ENCODE assay signal across 8 cellular contexts in the genomic region with DNA sequence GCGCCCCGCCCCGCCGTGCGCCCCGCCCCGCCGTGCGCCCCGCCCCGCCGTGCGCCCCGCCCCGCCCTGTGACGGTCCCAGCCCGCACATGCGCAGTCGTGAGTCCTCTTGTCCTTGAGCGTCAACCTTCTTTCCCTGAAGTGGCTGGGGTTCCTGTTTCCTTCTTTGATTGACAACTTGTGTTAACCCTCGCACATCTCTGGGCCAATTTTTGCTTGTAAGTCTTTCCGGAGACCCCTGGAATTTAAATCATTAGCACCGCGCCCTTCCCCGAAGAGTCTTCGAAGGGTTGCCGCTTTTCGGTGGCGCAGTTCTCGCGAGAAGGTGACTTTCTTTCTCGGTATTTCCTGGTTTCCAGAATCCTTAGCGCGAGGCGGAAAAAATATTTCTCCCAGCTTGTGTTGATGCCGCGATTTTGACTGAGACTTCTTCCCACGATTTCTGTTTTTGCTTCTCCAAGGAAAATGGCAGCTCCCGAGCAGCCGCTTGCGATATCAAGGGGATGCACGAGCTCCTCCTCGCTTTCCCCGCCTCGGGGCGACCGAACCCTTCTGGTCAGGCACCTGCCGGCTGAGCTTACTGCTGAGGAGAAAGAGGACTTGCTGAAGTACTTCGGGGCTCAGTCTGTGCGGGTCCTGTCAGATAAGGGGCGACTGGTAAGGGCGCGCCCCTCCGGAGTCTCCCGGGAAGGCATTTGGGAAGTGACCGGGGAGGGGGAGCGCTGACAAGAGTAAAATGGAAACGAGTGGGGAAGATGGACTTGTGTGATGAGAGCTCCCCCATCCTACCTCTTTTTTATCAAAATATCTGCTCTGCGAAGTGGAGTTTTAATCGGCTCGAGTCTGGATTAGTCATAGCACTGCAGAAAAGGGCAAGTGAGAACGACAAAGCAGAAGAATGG. TPM values are rescaled to one million over a fixed set of nuclear protein-coding genes. Genes with fewer than 3 reads are reported as not detected.
DNase-seq lines count a peak whose midpoint lies in the region; ATAC-seq, FAIRE-seq and TF ChIP-seq lines count a peak whose summit lies in the region.

A gene with protein sequence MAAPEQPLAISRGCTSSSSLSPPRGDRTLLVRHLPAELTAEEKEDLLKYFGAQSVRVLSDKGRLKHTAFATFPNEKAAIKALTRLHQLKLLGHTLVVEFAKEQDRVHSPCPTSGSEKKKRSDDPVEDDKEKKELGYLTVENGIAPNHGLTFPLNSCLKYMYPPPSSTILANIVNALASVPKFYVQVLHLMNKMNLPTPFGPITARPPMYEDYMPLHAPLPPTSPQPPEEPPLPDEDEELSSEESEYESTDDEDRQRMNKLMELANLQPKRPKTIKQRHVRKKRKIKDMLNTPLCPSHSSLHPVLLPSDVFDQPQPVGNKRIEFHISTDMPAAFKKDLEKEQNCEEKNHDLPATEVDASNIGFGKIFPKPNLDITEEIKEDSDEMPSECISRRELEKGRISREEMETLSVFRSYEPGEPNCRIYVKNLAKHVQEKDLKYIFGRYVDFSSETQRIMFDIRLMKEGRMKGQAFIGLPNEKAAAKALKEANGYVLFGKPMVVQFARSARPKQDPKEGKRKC (plus strand): TSS at position 93 of the 901 bp plus-strand sequence. CDS start 372 bp downstream, at position 465.

- H3K36me3 Mint-ChIP-seq in activated CD8-positive, alpha-beta memory T cell treated with anti-CD3 and anti-CD28 coated beads, Interleukin-2, amount 10 ng/mL, durations not matched to agents 7 days and 5 days: peaks cover 27% of the 10 kb centered on the region
- H3K36me3 Mint-ChIP-seq in endodermal cell (ENCODE audit: low read depth): peaks cover 9% of the 10 kb centered on the region

- H3K4me1 Mint-ChIP-seq in activated CD8-positive, alpha-beta memory T cell treated with anti-CD3 and anti-CD28 coated beads, Interleukin-2, amount 10 ng/mL, durations not matched to agents 7 days and 5 days: peaks cover 39% of the 10 kb centered on the region
- H3K4me1 Mint-ChIP-seq in endodermal cell: peaks cover 13% of the 10 kb centered on the region

- CTCF ChIA-PET in activated CD8-positive, alpha-beta memory T cell treated with anti-CD3 and anti-CD28 coated beads, Interleukin-2, amount 10 ng/mL, durations not matched to agents 7 days and 5 days (lab: Charles Lee): interaction anchor here (1.0 to 1.6 kb wide), 3 partner anchors 9 to 21 kb away, joined by 3 to 6 read pairs (median 3); no protein-coding TSS in a partner anchor

- H3K4me1 ChIP-seq in endodermal cell (ENCODE audit: control insufficient read depth, insufficient read depth, low read length): no peaks in the 10 kb centered on the region

- peak within 1 kb of the TSS; percentile 99 for H3K4me3 Mint-ChIP-seq in activated CD8-positive, alpha-beta memory T cell treated with anti-CD3 and anti-CD28 coated beads, Interleukin-2, amount 10 ng/mL, durations not matched to agents 7 days and 5 days
- peak within 1 kb of the TSS; percentile 92 for H3K4me3 Mint-ChIP-seq in endodermal cell

- FAIRE-seq in HTR-8/SVneo (lab: Jason Lieb, UNC): no peak

- H3K4me3 ChIP-seq in endodermal cell (ENCODE audit: low read length): peak within 1 kb of the TSS; percentile 91

- peaks cover 4% of the 10 kb centered on the region for H3K27me3 Mint-ChIP-seq in activated CD8-positive, alpha-beta memory T cell treated with anti-CD3 and anti-CD28 coated beads, Interleukin-2, amount 10 ng/mL, durations not matched to agents 7 days and 5 days
- no peaks in the 10 kb centered on the region for H3K27me3 Mint-ChIP-seq in endodermal cell (ENCODE audit: insufficient read depth)

- no peak for TF ChIP-seq CTCF in endodermal cell (conservative IDR thresholded peaks at IDR 0.05)

- ATAC-seq in GM21367 (IDR thresholded peaks at IDR 0.05; ENCODE audit: unreplicated experiment): peak; percentile 70
- peak; percentile 83 for ATAC-seq in activated CD8-positive, alpha-beta memory T cell treated with anti-CD3 and anti-CD28 coated beads, Interleukin-2, amount 10 ng/mL, durations not matched to agents 7 days and 5 days

- no peaks in the 10 kb centered on the region for H3K9me3 Mint-ChIP-seq in activated CD8-positive, alpha-beta memory T cell treated with anti-CD3 and anti-CD28 coated beads, Interleukin-2, amount 10 ng/mL, durations not matched to agents 7 days and 5 days (ENCODE audit: low read depth)
- no peaks in the 10 kb centered on the region for H3K9me3 Mint-ChIP-seq in endodermal cell

- DNase-seq in COLO829 (ENCODE audit: low spot score) (peak; percentile 52), HTR-8/SVneo (ENCODE audit: insufficient read length, low spot score) (peak; percentile 43), NOMO-1 treated with dmso at 0.1 percent for 144 hours (lab: John Stamatoyannopoulos, UW; ENCODE audit: unreplicated experiment) (peak; percentile 82), endodermal cell (peak; percentile 91), mesenteric fat pad (ENCODE audit: low spot score) (peak; percentile 94)
- DNase-seq in activated CD8-positive, alpha-beta memory T cell treated with anti-CD3 and anti-CD28 coated beads, Interleukin-2, amount 10 ng/mL, durations not matched to agents 7 days and 5 days: peak; percentile 89
- peak; percentile 86 for DNase-seq in stimulated activated CD8-positive, alpha-beta memory T cell treated with anti-CD3 and anti-CD28 coated beads, Interleukin-15, amount 100 ng/mL, for 24 hours (ENCODE audit: low read depth)

- no peaks in the 10 kb centered on the region for H3K36me3 ChIP-seq in endodermal cell (ENCODE audit: control insufficient read depth, insufficient read depth, low read length)

- no peaks in the 10 kb centered on the region for H3K27me3 ChIP-seq in endodermal cell (ENCODE audit: control insufficient read depth, insufficient read depth, low read length, poor library complexity, severe bottlenecking)

- H3K9me3 ChIP-seq in endodermal cell (ENCODE audit: control insufficient read depth, low read length): no peaks in the 10 kb centered on the region

- 0% methylated on average over 26 to 61 of the region's 62 CpGs for WGBS in endodermal cell (ENCODE audit: insufficient coverage in 1 of 2, insufficient read length in 1 of 2), 2 experiments

- H3K27ac Mint-ChIP-seq in activated CD8-positive, alpha-beta memory T cell treated with anti-CD3 and anti-CD28 coated beads, Interleukin-2, amount 10 ng/mL, durations not matched to agents 7 days and 5 days: peak within 1 kb of the TSS; percentile 99
- H3K27ac Mint-ChIP-seq in endodermal cell: peak within 1 kb of the TSS; percentile 99

- H3K9ac ChIP-seq in endodermal cell (ENCODE audit: extremely low read depth, low read length, poor library complexity, severe bottlenecking): peak within 1 kb of the TSS; percentile 90

- peak within 1 kb of the TSS; percentile 96 for H3K27ac ChIP-seq in endodermal cell (ENCODE audit: low read depth, low read length)

RNA-seq across cellular contexts. Expression of the gene that starts here (rescaled TPM):
- 10 to 100 TPM; 20.6 to 27.7 TPM for total RNA-seq in activated CD8-positive, alpha-beta memory T cell treated with anti-CD3 and anti-CD28 coated beads, Interleukin-2, amount 10 ng/mL, durations not matched to agents 7 days and 5 days
- total RNA-seq in endodermal cell: 10 to 100 TPM; 16.9 to 19.4 TPM
- polyA plus RNA-seq in endodermal cell (2013, experiment 1 of 2): 26.4 TPM
- 24.5 TPM for polyA plus RNA-seq in endodermal cell (2013, experiment 2 of 2)
- 15.2 TPM for total RNA-seq in mesenteric fat pad

Comparison
In these comparisons a context has a peak if more than half of its experiments do, and no peak if none do; other contexts are left out.
1. Peak in every context shown above with its lines: DNase-seq, ATAC-seq, H3K4me3 ChIP-seq and H3K27ac ChIP-seq.
2. DNase-seq: peak in every context shown above with its lines; median percentile 94 in mesenteric fat pad; 91 in endodermal cell; 89 in activated CD8-positive, alpha-beta memory T cell treated with anti-CD3 and anti-CD28 coated beads, Interleukin-2, amount 10 ng/mL, durations not matched to agents 7 days and 5 days; 86 in stimulated activated CD8-positive, alpha-beta memory T cell treated with anti-CD3 and anti-CD28 coated beads, Interleukin-15, amount 100 ng/mL, for 24 hours; 82 in NOMO-1 treated with dmso at 0.1 percent for 144 hours; 52 in COLO829; 43 in HTR-8/SVneo.